Comparison of ENCODE assay signal across 1 cellular context in the genomic region with DNA sequence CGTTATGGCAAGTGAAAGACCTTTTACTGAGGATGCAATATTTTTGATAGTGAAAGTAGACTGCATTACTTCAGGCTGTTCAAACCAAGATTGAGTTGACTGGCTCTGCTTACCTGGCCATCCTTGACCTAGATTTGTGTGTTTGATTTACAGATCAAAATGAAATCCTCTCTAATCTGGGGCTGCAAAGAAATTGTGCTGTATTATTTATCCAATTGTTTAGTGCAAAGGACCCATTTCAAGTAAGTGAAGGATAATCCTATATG.
TF ChIP-seq lines count a peak whose summit lies in the region.

No MANE protein-coding gene starts in this region.

TF ChIP-seq in H1, 55 proteins besides CTCF, POLR2A, EP300 and RAD21:
- TF ChIP-seq SP4 (IDR thresholded peaks at IDR 0.05; ENCODE audit: low read length) (no peak), SRF (IDR thresholded peaks at IDR 0.05; ENCODE audit: low read depth, low read length) (no peak), TEAD4 (IDR thresholded peaks at IDR 0.05; ENCODE audit: low read depth, low read length) (no peak), KDM5A (IDR thresholded peaks at IDR 0.05; ENCODE audit: low read length) (no peak), POLR2AphosphoS5 (IDR thresholded peaks at IDR 0.05; ENCODE audit: low read depth, low read length) (no peak), ASH2L (IDR thresholded peaks at IDR 0.05; ENCODE audit: low read length) (no peak), HDAC6 (IDR thresholded peaks at IDR 0.05; ENCODE audit: low read depth, low read length) (no peak), SIX5 (IDR thresholded peaks at IDR 0.05; ENCODE audit: low read depth, low read length) (no peak), CHD7 (IDR thresholded peaks at IDR 0.05; ENCODE audit: insufficient replicate concordance, low read length) (no peak), ATF3 (IDR thresholded peaks at IDR 0.05; ENCODE audit: insufficient read depth, low read depth, low read length) (no peak), HDAC2 (IDR thresholded peaks at IDR 0.05; ENCODE audit: borderline replicate concordance in 1 of 2, low read depth in 2 of 2, low read length in 2 of 2) (no peak), TCF12 (IDR thresholded peaks at IDR 0.05; ENCODE audit: low read depth, low read length) (no peak), MAFK (IDR thresholded peaks at IDR 0.05; ENCODE audit: low read depth, low read length) (no peak)
